In genomic region chr19:56309511-56310185, GRCh38 we compare ENCODE assay signal across 9 cellular contexts. TPM values are rescaled to one million over a fixed set of nuclear protein-coding genes. Genes with fewer than 3 reads are reported as not detected.
DNase-seq lines count a peak whose midpoint lies in the region; ATAC-seq and TF ChIP-seq lines count a peak whose summit lies in the region.
"Had no signal": no experiment of that assay in that cellular context is flagged by ENCODE, and none has a peak within 500 bp of the region (broad histone marks: within the 10 kb centered on the region; RNA-seq: fewer than 3 reads in every experiment).

No MANE protein-coding gene starts in this region.

- intact Hi-C loops in stomach (cut with DNase I; ENCODE audit: low total_unique reads), result no loop called here

- H3K36me3 ChIP-seq in lung (ENCODE audit: control insufficient read depth in 2 of 2, insufficient read depth in 2 of 2, low read length in 2 of 2) (peaks cover 4 to 6% of the 10 kb centered on the region in 2 donors), stomach (peaks cover 3 to 50% (median 44%) of the 10 kb centered on the region in 4 donors)

- no peak for TF ChIP-seq POLR2A in stomach (IDR thresholded peaks at IDR 0.05)

- DNase-seq in NCI-H1436 (lab: John Stamatoyannopoulos, UW), result peak; percentile 24
- DNase-seq in NCI-H1436 treated with DMSO at 0.1 percent for 48 hours (lab: John Stamatoyannopoulos, UW), result no peak
- peak; percentile 64 for DNase-seq in MV-4-11 (lab: John Stamatoyannopoulos, UW)
- DNase-seq in cerebellar cortex (ENCODE audit: low spot score), result peak; percentile 22
- peak; percentile 49 for DNase-seq in lung (ENCODE audit: low spot score)
- peak; percentile 62 for DNase-seq in stomach

- H3K4me3 ChIP-seq in WI38 (ENCODE audit: low read depth, low read length) (no peak overlapping the region), lung (no peak overlapping the region), stomach (no peak overlapping the region)
- H3K4me3 ChIP-seq: BLaER1 treated with 17β-estradiol and CSF1 and Interleukin-3, amounts not matched to agents 10 nM and 100 nM had no signal

- no peaks in the 10 kb centered on the region for H3K9me3 ChIP-seq in lung (ENCODE audit: control insufficient read depth in 2 of 2, insufficient read depth in 1 of 2, low read length in 1 of 2)
- no peaks in the 10 kb centered on the region for H3K9me3 ChIP-seq in stomach
- H3K9me3 ChIP-seq: BLaER1 treated with 17β-estradiol and CSF1 and Interleukin-3, amounts not matched to agents 10 nM and 100 nM had no signal

- WGBS in lung, 2 donors, result 83 to 85% methylated on average over 11 of the region's 11 CpGs
- 69 to 81% (median 79%) methylated on average over 10 to 11 of the region's 11 CpGs for WGBS in stomach, 5 donors

- H3K27me3 ChIP-seq in lung (ENCODE audit: control insufficient read depth, insufficient read depth) (no peaks in the 10 kb centered on the region), stomach (no peaks in the 10 kb centered on the region)
- H3K27me3 ChIP-seq: BLaER1 treated with 17β-estradiol and CSF1 and Interleukin-3, amounts not matched to agents 10 nM and 100 nM had no signal

- H3K4me1 ChIP-seq in lung (ENCODE audit: control insufficient read depth in 2 of 2, insufficient read depth in 2 of 2, low read length in 2 of 2) (peaks cover 0 to 3% of the 10 kb centered on the region in 2 donors), stomach (peaks cover 5 to 22% (median 11%) of the 10 kb centered on the region in 4 donors)

- no peak for TF ChIP-seq EP300 in stomach (IDR thresholded peaks at IDR 0.05)

- peak; percentile 78 for TF ChIP-seq CTCF in WI38 (IDR thresholded peaks at IDR 0.05; ENCODE audit: low read depth, low read length)
- peak; percentile 11 for TF ChIP-seq CTCF in lung (IDR thresholded peaks at IDR 0.05; ENCODE audit: control extremely low read depth, extremely low read depth)
- peak in 5 of 7 experiments; percentile 20 to 58 (median 39) for TF ChIP-seq CTCF in stomach (IDR thresholded peaks at IDR 0.05)

- ATAC-seq in lung (ENCODE audit: insufficient read depth, low FRiP score) (no peak), HG02884 (IDR thresholded peaks at IDR 0.05; ENCODE audit: unreplicated experiment) (no peak)

- H3K27ac ChIP-seq in lung (ENCODE audit: low read depth in 1 of 2, low read length in 1 of 2) (no peak overlapping the region), stomach (no peak overlapping the region)
- H3K27ac ChIP-seq: BLaER1 treated with 17β-estradiol and CSF1 and Interleukin-3, amounts not matched to agents 10 nM and 100 nM had no signal

RNA-seq across cellular contexts. Expression of gene ZSCAN5A, which starts 5.0 kb away (rescaled TPM):
- total RNA-seq in lung (10 to 100 TPM; 11.8 to 17.4 TPM), stomach (10 to 100 TPM in 2 of 5 donors, 1 to 10 TPM in 1, under 1 TPM in 1, not detected in 1; 0.89 to 21.6 (median 8.3) TPM)
- polyA plus RNA-seq in lung (1 to 10 TPM; 5.5 to 8.5 TPM), stomach (1 to 10 TPM; 2.4 to 4.5 (median 3.7) TPM)

RNA-seq across cellular contexts. Expression of gene EDDM13, which starts 37.1 kb away (rescaled TPM):
- total RNA-seq in lung (1 to 10 TPM in 1 of 2 donors, not detected in 1; 1.1 TPM), stomach (not detected)
- polyA plus RNA-seq in lung (1 to 10 TPM; 1.3 to 3.0 TPM), stomach (1 to 10 TPM in 1 of 3 donors, not detected in 2; 1.6 TPM)

Comparison
In these comparisons a context has a peak if more than half of its experiments do, and no peak if none do; other contexts are left out.
1. CTCF ChIP-seq: peak in every context shown above with its lines; median percentile 78 in WI38; 39 in stomach; 11 in lung.